10 cellular contexts compared by ENCODE assay signal in the genomic region with DNA sequence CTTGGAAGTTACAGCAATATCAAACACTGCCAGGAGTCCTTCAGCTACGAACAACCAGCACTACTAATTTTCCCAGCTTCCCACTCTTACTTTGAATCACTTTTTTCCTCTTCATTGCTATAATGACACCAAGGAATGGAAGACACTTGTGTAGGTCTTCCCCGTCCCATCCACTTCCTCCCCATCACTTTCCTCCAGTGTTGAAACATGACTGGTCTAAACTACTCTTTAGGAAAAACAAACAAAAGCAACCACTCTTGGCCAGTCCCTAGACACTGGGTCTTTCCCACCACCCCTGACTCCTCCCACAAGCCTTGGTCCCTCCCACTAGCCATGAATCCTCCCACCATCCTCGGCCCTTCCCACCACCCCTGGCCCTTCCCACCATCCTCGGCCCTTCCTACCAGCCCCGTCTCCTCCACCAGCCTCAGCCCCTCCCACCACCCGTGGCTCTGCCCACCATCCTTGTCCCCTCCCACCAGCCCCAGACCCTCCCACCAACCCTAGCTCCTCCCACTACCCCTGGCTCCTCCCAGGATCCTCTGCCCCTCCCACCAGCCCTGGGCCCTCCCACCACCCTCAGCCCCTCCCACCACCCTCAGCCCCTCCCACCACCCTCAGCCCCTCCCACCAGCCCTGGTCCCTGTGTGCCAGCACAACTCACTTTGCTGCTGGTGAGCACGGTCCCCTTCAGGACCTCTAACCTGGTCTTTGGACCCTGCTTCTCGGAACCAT.
DNase-seq lines count a peak whose midpoint lies in the region; ATAC-seq and TF ChIP-seq lines count a peak whose summit lies in the region.
"Had no signal": no experiment of that assay in that cellular context is flagged by ENCODE, and none has a peak within 500 bp of the region (broad histone marks: within the 10 kb centered on the region; RNA-seq: fewer than 3 reads in every experiment).

No MANE protein-coding gene starts in this region.

- intact Hi-C loops in right cardiac atrium (cut with DNase I) (loop anchor here in 3 of 4 donors (10.0 kb wide), 5 partner anchors 62 to 632 kb away; a partner anchor contains a TSS), Right ventricle myocardium inferior (cut with DNase I) (loop anchor here (10.0 kb wide), 1 partner anchor 548 kb away; no protein-coding TSS in a partner anchor)

- WGBS in right cardiac atrium, result 81% methylated on average over 8 of the region's 8 CpGs
- WGBS in HUES64, result 90% methylated on average over 8 of the region's 8 CpGs

- H3K4me3 ChIP-seq in right cardiac atrium (ENCODE audit: low read length), result no peak overlapping the region
- peak overlapping the region; percentile 27; the same call in 1 of the 2 replicates for H3K4me3 ChIP-seq in HUES64 (ENCODE audit: low read length)
- no peak overlapping the region for H3K4me3 ChIP-seq in fibroblast of mammary gland (ENCODE audit: control insufficient read depth, low read depth, low read length)

- DNase-seq in right cardiac atrium (peak in 1 of 3 donors; percentile 53), Right ventricle myocardium inferior (ENCODE audit: missing footprints) (no peak), fibroblast of mammary gland (ENCODE audit: low read depth) (peak; percentile 10), hippocampal formation (lab: John Stamatoyannopoulos, UW) (no peak), NCI-H524 (lab: John Stamatoyannopoulos, UW) (no peak), GF-D8 (lab: John Stamatoyannopoulos, UW) (no peak)
- DNase-seq: NCI-H1105 treated with DMSO at 0.1 percent for 48 hours had no signal

- H3K27me3 ChIP-seq in right cardiac atrium (ENCODE audit: control insufficient read depth, insufficient read depth) (no peaks in the 10 kb centered on the region), HUES64 (ENCODE audit: insufficient read depth, low read length) (peaks cover 12% of the 10 kb centered on the region)

- H3K9me3 ChIP-seq in right cardiac atrium (ENCODE audit: control insufficient read depth, low read length) (no peaks in the 10 kb centered on the region), HUES64 (ENCODE audit: insufficient read depth, low read depth, low read length) (no peaks in the 10 kb centered on the region)
- H3K9me3 ChIP-seq: neutrophil had no signal

- no peak overlapping the region for H3K27ac ChIP-seq in right cardiac atrium (ENCODE audit: low read length)
- H3K27ac ChIP-seq in HUES64 (ENCODE audit: low read depth, low read length), result no peak overlapping the region
- H3K27ac ChIP-seq: neutrophil had no signal

- no peak for TF ChIP-seq CTCF in fibroblast of mammary gland (conservative IDR thresholded peaks at IDR 0.05; ENCODE audit: control insufficient read depth, insufficient read depth, low read depth, low read length)

- no peak overlapping the region for H3K9ac ChIP-seq in HUES64 (ENCODE audit: low read depth, low read length)

- H3K36me3 ChIP-seq in HUES64 (ENCODE audit: insufficient read depth, low read length), result no peaks in the 10 kb centered on the region
- H3K36me3 ChIP-seq: neutrophil had no signal

- peak; percentile 12 to 50 for ATAC-seq in right cardiac atrium
- ATAC-seq in Right ventricle myocardium inferior, result no peak
- no peak for ATAC-seq in GM19328 (IDR thresholded peaks at IDR 0.05; ENCODE audit: unreplicated experiment)

- H3K4me1 ChIP-seq in right cardiac atrium (ENCODE audit: control insufficient read depth, insufficient read depth, low read length), result no peaks in the 10 kb centered on the region
- no peaks in the 10 kb centered on the region; the same call in 1 of the 2 replicates for H3K4me1 ChIP-seq in HUES64 (ENCODE audit: insufficient read depth, low read length)

Comparison
In these comparisons a context has a peak if more than half of its experiments do, and no peak if none do; other contexts are left out.
1. ATAC-seq: peak in right cardiac atrium (2 of 2); none in Right ventricle myocardium inferior (single experiment) and GM19328 (single experiment).